In the genomic region with DNA sequence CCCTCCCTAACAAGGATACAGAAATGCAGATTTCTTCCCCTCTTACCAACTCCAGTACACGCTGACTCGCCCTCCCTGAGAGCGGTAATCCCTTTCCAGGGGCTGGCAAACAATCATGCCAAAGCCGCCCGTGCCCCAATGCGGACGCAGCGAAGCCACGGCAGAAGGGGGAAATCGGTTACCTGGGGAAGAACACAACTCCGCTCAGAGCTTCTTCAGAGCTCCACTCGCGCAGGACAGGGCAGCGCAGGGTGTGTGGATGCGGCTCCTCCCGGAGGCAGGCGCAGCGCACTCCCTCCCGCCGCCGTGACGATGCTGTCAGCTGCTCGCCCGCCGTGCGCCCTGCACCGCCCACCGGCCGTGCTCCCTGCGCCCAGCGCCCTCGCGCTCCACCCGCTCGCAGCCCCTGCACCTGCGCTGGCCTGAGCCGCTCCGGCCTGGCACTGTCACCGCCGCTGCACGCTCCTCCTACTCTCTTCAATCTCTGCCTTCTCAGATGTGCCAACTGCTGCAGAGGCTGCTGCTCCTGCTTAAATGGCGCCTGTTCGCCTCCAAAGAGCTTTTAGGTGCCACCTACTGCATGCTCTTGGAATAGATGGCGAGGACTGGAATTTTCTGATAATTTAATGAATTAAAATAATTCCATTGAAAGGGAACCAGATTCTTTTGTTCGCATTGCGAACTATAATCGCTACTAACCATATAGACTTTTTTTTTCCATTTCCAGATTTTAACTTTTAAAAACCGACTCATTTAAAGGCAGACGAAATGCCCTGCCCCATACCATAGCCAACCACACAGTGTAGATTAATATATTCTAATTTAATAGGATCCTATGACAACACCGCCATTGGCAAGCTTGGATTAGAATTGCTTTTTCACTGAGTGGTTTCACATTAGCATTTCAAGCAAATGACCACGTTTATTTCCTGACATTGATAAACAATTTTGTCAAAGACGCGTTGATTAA, we compare ENCODE assay signal across 8 cellular contexts. TPM values are rescaled to one million over a fixed set of nuclear protein-coding genes. Genes with fewer than 3 reads are reported as not detected.
DNase-seq lines count a peak whose midpoint lies in the region; ATAC-seq and TF ChIP-seq lines count a peak whose summit lies in the region.

A gene with protein sequence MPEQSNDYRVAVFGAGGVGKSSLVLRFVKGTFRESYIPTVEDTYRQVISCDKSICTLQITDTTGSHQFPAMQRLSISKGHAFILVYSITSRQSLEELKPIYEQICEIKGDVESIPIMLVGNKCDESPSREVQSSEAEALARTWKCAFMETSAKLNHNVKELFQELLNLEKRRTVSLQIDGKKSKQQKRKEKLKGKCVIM (minus strand): TSS at position 255 of the 970 bp plus-strand sequence. CDS start 28,997 bp downstream, outside the sequence.

- ATAC-seq in RWPE2 (ENCODE audit: low read depth) (peak; percentile 88), right lobe of liver (peak; percentile 96 to 99 (median 97))

- H3K27ac ChIP-seq in HUES64 (ENCODE audit: low read depth, low read length) (no peak within 1 kb of the TSS), RWPE2 (ENCODE audit: poor library complexity, severe bottlenecking) (no peak within 1 kb of the TSS), dorsolateral prefrontal cortex (peak within 1 kb of the TSS; percentile 15 to 95 (median 83)), right lobe of liver (no peak within 1 kb of the TSS)

- H3K27me3 ChIP-seq in HUES64 (ENCODE audit: insufficient read depth, low read length) = peaks cover 45% of the 10 kb centered on the region
- H3K27me3 ChIP-seq in RWPE2 (ENCODE audit: insufficient read depth, poor library complexity, severe bottlenecking) = peaks cover 52% of the 10 kb centered on the region
- H3K27me3 ChIP-seq in dorsolateral prefrontal cortex = no peaks in the 10 kb centered on the region
- no peaks in the 10 kb centered on the region for H3K27me3 ChIP-seq in right lobe of liver

- H3K4me1 ChIP-seq in HUES64 (ENCODE audit: insufficient read depth, low read length) = peaks cover 14% of the 10 kb centered on the region
- no peaks in the 10 kb centered on the region for H3K4me1 ChIP-seq in RWPE2 (ENCODE audit: insufficient read depth, poor library complexity, severe bottlenecking)
- H3K4me1 ChIP-seq in right lobe of liver = peaks cover 0 to 4% (median 0%) of the 10 kb centered on the region in 4 donors

- H3K4me3 ChIP-seq in HUES64 (ENCODE audit: low read length) = peak within 1 kb of the TSS; percentile 62
- H3K4me3 ChIP-seq in RWPE2 (ENCODE audit: severe bottlenecking) = peak within 1 kb of the TSS; percentile 20
- peak within 1 kb of the TSS; percentile 49 to 85 (median 72) for H3K4me3 ChIP-seq in dorsolateral prefrontal cortex
- peak within 1 kb of the TSS; percentile 31 to 60 (median 46) for H3K4me3 ChIP-seq in right lobe of liver

- intact Hi-C loops in dorsolateral prefrontal cortex (cut with DNase I) (loop anchor here (5.0 to 10.0 kb wide), 3 partner anchors 416 to 1048 kb away; a partner anchor contains a TSS), right lobe of liver (cut with DNase I) (no loop called here)

- WGBS in HUES64 = 9% methylated on average over 52 of the region's 53 CpGs
- WGBS in right lobe of liver (ENCODE audit: insufficient coverage, low coverage, low lambda C conversion rate, missing lambda C conversion rate) = 8% methylated on average over 31 of the region's 53 CpGs

- H3K9ac ChIP-seq in HUES64 (ENCODE audit: low read depth, low read length) = no peak within 1 kb of the TSS

- H3K9me3 ChIP-seq in HUES64 (ENCODE audit: insufficient read depth, low read depth, low read length) (no peaks in the 10 kb centered on the region), RWPE2 (ENCODE audit: severe bottlenecking) (no peaks in the 10 kb centered on the region), right lobe of liver (no peaks in the 10 kb centered on the region)

- DNase-seq in GM03348 (ENCODE audit: low spot score) (peak; percentile 68), RWPE2 (ENCODE audit: low spot score) (no peak), dorsolateral prefrontal cortex (peak; percentile 61 to 95 (median 84)), right lobe of liver (peak; percentile 78 to 82 (median 79)), T1000 (lab: John Stamatoyannopoulos, UW) (no peak)
- peak; percentile 52 for DNase-seq in stimulated activated CD8-positive, alpha-beta memory T cell treated with anti-CD3 and anti-CD28 coated beads, Interleukin-4, amount 100 ng/mL, for 48 hours
- no peak for DNase-seq in effector CD8-positive, alpha-beta T cell (lab: John Stamatoyannopoulos, UW)

- no peaks in the 10 kb centered on the region for H3K36me3 ChIP-seq in HUES64 (ENCODE audit: insufficient read depth, low read length)
- no peaks in the 10 kb centered on the region for H3K36me3 ChIP-seq in RWPE2 (ENCODE audit: low read depth)
- H3K36me3 ChIP-seq in right lobe of liver = no peaks in the 10 kb centered on the region

- peak; percentile 68 for TF ChIP-seq POLR2A in right lobe of liver (IDR thresholded peaks at IDR 0.05)

- TF ChIP-seq CTCF in RWPE2 (IDR thresholded peaks at IDR 0.05; ENCODE audit: poor library complexity, severe bottlenecking) = peak; percentile 58
- peak; percentile 19 to 86 (median 68) for TF ChIP-seq CTCF in dorsolateral prefrontal cortex (IDR thresholded peaks at IDR 0.05 in 54 of 56, conservative IDR thresholded peaks at IDR 0.05 in 2 of 56; ENCODE audit: low read depth in 1 of 56, partially characterized antibody in 56 of 56)
- TF ChIP-seq CTCF in right lobe of liver (IDR thresholded peaks at IDR 0.05) = peak; percentile 55 to 75 (median 62)

RNA-seq across cellular contexts. Expression of the gene that starts here (rescaled TPM):
- 0.15 TPM for polyA plus RNA-seq in HUES64 (2013, experiment 1 of 2)
- 0.13 TPM for polyA plus RNA-seq in HUES64 (2013, experiment 2 of 2)
- total RNA-seq in dorsolateral prefrontal cortex = 100 to 1,000 TPM in 118 of 120 experiments, 10 to 100 TPM in 2; 59.9 to 367 (median 223) TPM
- total RNA-seq in right lobe of liver = 1 to 10 TPM in 2 of 6 experiments, under 1 TPM in 3, not detected in 1; 0.11 to 2.2 (median 0.47) TPM

Comparison
In these comparisons a context has a peak if more than half of its experiments do, and no peak if none do; other contexts are left out.
1. RNA of the gene that starts here (total RNA-seq): 59.9 to 367 TPM in dorsolateral prefrontal cortex; 0.11 to 2.2 TPM in right lobe of liver; every median in the first group is over 10 times any median in the second.
2. DNase-seq: peak in GM03348 (single experiment), dorsolateral prefrontal cortex (10 of 10), right lobe of liver (3 of 3) and stimulated activated CD8-positive, alpha-beta memory T cell treated with anti-CD3 and anti-CD28 coated beads, Interleukin-4, amount 100 ng/mL, for 48 hours (single experiment); none in RWPE2 (single experiment), T1000 (single experiment) and effector CD8-positive, alpha-beta T cell (single experiment).
3. H3K27ac ChIP-seq: peak in dorsolateral prefrontal cortex (59 of 59); none in HUES64 (single experiment), RWPE2 (single experiment) and right lobe of liver (0 of 3).
4. H3K4me3 ChIP-seq: peak in every context shown above with its lines; median percentile 72 in dorsolateral prefrontal cortex; 62 in HUES64; 46 in right lobe of liver; 20 in RWPE2.
5. intact Hi-C loops: an anchor here in dorsolateral prefrontal cortex (5.0 to 10.0 kb wide); none called in right lobe of liver.
6. Peak in every context shown above with its lines, with median percentiles within 50 percentile points of each other: CTCF ChIP-seq.